Comparison of ENCODE assay signal across 29 cellular contexts in the genomic region with DNA sequence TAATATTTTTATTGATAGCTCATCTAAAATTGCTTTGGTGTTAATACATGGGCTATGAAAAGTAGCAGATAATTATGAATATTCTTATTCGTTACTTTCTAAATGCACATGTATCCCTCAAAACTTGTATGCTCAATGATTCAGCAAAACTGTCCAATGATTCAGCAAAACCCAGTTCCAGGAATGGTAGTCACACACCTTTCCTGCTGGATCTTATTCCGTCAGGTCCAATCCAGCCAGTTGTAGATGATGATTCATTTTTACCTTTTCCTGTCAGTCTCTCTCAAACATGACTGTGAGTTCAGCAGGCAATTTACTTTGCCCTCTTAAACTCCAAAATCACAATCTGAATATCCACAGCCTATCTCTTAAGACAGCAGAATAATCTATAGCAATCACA. TPM values are rescaled to one million over a fixed set of nuclear protein-coding genes. Genes with fewer than 3 reads are reported as not detected.
DNase-seq lines count a peak whose midpoint lies in the region; ATAC-seq, FAIRE-seq and TF ChIP-seq lines count a peak whose summit lies in the region.
"Had no signal": no experiment of that assay in that cellular context is flagged by ENCODE, and none has a peak within 500 bp of the region (broad histone marks: within the 10 kb centered on the region; RNA-seq: fewer than 3 reads in every experiment).

No MANE protein-coding gene starts in this region.

- TF ChIP-seq POLR2A in A549 (IDR thresholded peaks at IDR 0.05; ENCODE audit: low read length) (no peak), IMR-90 (IDR thresholded peaks at IDR 0.05; ENCODE audit: low read depth, low read length) (no peak)

- CTCF ChIA-PET in A549 (lab: Yijun Ruan, JAX), result no interaction called here
- CTCF ChIA-PET in IMR-90 (lab: Yijun Ruan, JAX), result interaction anchor here (1.6 kb wide), 1 partner anchor 23 kb away, joined by 3 read pairs; no protein-coding TSS in a partner anchor
- CTCF ChIA-PET in mammary epithelial cell (lab: Charles Lee; ENCODE audit: low non-redundant PET), result no interaction called here

- no peak overlapping the region for H3K18ac ChIP-seq in IMR-90 (ENCODE audit: low read depth, low read length)

- TF ChIP-seq EP300 in A549 (IDR thresholded peaks at IDR 0.05), result no peak

- no peak overlapping the region for H3K56ac ChIP-seq in IMR-90 (ENCODE audit: extremely low read depth, insufficient read depth, low read length)

- no peak overlapping the region for H2BK120ac ChIP-seq in IMR-90 (ENCODE audit: low read depth, low read length)

- no peaks in the 10 kb centered on the region for H3K79me2 ChIP-seq in mammary epithelial cell (ENCODE audit: insufficient read depth, low read length)

- no peak for ATAC-seq in A549
- ATAC-seq in IMR-90 (ENCODE audit: low read depth), result no peak
- peak; percentile 99 for ATAC-seq in foreskin keratinocyte

- H4K8ac ChIP-seq in IMR-90 (ENCODE audit: low read depth in 2 of 2, low read length in 2 of 2), result no peak overlapping the region

- in situ Hi-C loops in IMR-90 (cut with MboI; ENCODE audit: low sequenced_read_pairs), result no loop called here
- in situ Hi-C loops in mammary epithelial cell (cut with MboI; ENCODE audit: low sequenced_read_pairs in 2 of 2), result no loop called here

- dilution Hi-C loops in IMR-90 (cut with HindIII; ENCODE audit: low sequenced_read_pairs, unreplicated experiment) (no loop called here), mammary epithelial cell (cut with HindIII; ENCODE audit: low sequenced_read_pairs) (no loop called here)

- no peak overlapping the region for H2BK15ac ChIP-seq in IMR-90 (ENCODE audit: low read depth, low read length)

- no peak overlapping the region for H2AK9ac ChIP-seq in IMR-90 (replicated peaks; ENCODE audit: low read depth, low read length, poor library complexity)

- H4K20me1 ChIP-seq in IMR-90 (ENCODE audit: insufficient read depth, low read length) (no peaks in the 10 kb centered on the region), mammary epithelial cell (ENCODE audit: insufficient read depth, low read length) (no peaks in the 10 kb centered on the region)
- H4K20me1 ChIP-seq: BLaER1 treated with 17β-estradiol and CSF1 and Interleukin-3, amounts not matched to agents 10 nM and 100 nM had no signal

- H3K14ac ChIP-seq in IMR-90 (replicated peaks; ENCODE audit: low read depth, low read length), result no peak overlapping the region

- no peak for TF ChIP-seq RAD21 in A549 (conservative IDR thresholded peaks at IDR 0.05 in 1 of 2, IDR thresholded peaks at IDR 0.05 in 1 of 2)
- TF ChIP-seq RAD21 in IMR-90 (IDR thresholded peaks at IDR 0.05; ENCODE audit: low read length), result no peak

- H2BK20ac ChIP-seq in IMR-90 (ENCODE audit: low read depth, low read length), result no peak overlapping the region

- H3K4me1 ChIP-seq in A549 (no peaks in the 10 kb centered on the region), IMR-90 (ENCODE audit: control insufficient read depth, insufficient read depth, low read length) (no peaks in the 10 kb centered on the region), mammary epithelial cell (ENCODE audit: insufficient read depth, low read length) (no peaks in the 10 kb centered on the region), foreskin keratinocyte (no peaks in the 10 kb centered on the region)
- H3K4me1 ChIP-seq: BLaER1 treated with 17β-estradiol and CSF1 and Interleukin-3, amounts not matched to agents 10 nM and 100 nM had no signal

- H3K27me3 ChIP-seq in IMR-90 (ENCODE audit: control insufficient read depth, insufficient read depth, low read length) (no peaks in the 10 kb centered on the region), mammary epithelial cell (ENCODE audit: insufficient read depth, low read length) (no peaks in the 10 kb centered on the region), foreskin keratinocyte (no peaks in the 10 kb centered on the region)
- H3K27me3 ChIP-seq: BLaER1 treated with 17β-estradiol and CSF1 and Interleukin-3, amounts not matched to agents 10 nM and 100 nM had no signal

- H3K4me3 ChIP-seq in A549 (no peak overlapping the region), IMR-90 (ENCODE audit: insufficient read depth, low read depth, low read length) (no peak overlapping the region), mammary epithelial cell (replicated peaks in 1 of 3; ENCODE audit: insufficient read depth in 1 of 3, low read depth in 2 of 3, low read length in 3 of 3) (no peak overlapping the region)
- H3K4me3 ChIP-seq: BLaER1 treated with 17β-estradiol and CSF1 and Interleukin-3, amounts not matched to agents 10 nM and 100 nM had no signal

- no peaks in the 10 kb centered on the region for H3K79me1 ChIP-seq in IMR-90 (ENCODE audit: low read depth in 1 of 2, low read length in 2 of 2)

- H3K27ac ChIP-seq in A549 (no peak overlapping the region), IMR-90 (ENCODE audit: insufficient read depth, low read length) (no peak overlapping the region), mammary epithelial cell (ENCODE audit: insufficient read depth, low read depth, low read length) (peak overlapping the region; percentile 56), foreskin keratinocyte (peak overlapping the region; percentile 26)
- H3K27ac ChIP-seq: BLaER1 treated with 17β-estradiol and CSF1 and Interleukin-3, amounts not matched to agents 10 nM and 100 nM had no signal

- no peaks in the 10 kb centered on the region for H3K9me1 ChIP-seq in IMR-90 (ENCODE audit: insufficient read depth, low read length)

- H3K9me3 ChIP-seq in A549 (no peaks in the 10 kb centered on the region), IMR-90 (ENCODE audit: control insufficient read depth, insufficient read depth, low read length) (no peaks in the 10 kb centered on the region), mammary epithelial cell (replicated peaks; ENCODE audit: insufficient read depth, low read length) (no peaks in the 10 kb centered on the region)
- H3K9me3 ChIP-seq: BLaER1 treated with 17β-estradiol and CSF1 and Interleukin-3, amounts not matched to agents 10 nM and 100 nM had no signal

- DNase-seq in A549 (ENCODE audit: low read depth in 1 of 2, low spot score in 1 of 2) (peak in 1 of 2 experiments; percentile 21), IMR-90 (no peak), mammary epithelial cell (peak; percentile 81), foreskin keratinocyte (peak; percentile 63 to 85), NCI-H146 treated with DMSO at 0.1 percent for 48 hours (lab: John Stamatoyannopoulos, UW; ENCODE audit: unreplicated experiment) (no peak), GM20000 (ENCODE audit: low spot score) (no peak), activated gamma-delta T cell treated with Interleukin-2 at 50 U/mL for 16 hours (no peak), NCI-H82 treated with DMSO at 0.1 percent for 48 hours (lab: John Stamatoyannopoulos, UW; ENCODE audit: unreplicated experiment) (no peak)
- DNase-seq: AML-193; CD4-positive, alpha-beta T cell; COR-L47; DMS53; H9; NCI-H1092 treated with DMSO at 0.1 percent for 48 hours; NCI-H1436; NCI-H187 treated with DMSO at 0.1 percent for 48 hours; NCI-H2107; NCI-H446 treated with DMSO at 0.1 percent for 48 hours; NCI-H526; NCI-H82; RPMI8226; SHP77 treated with DMSO at 0.1 percent for 48 hours had no signal

- no peak for FAIRE-seq in A549 (lab: Jason Lieb, UNC)
- FAIRE-seq: GM18507 had no signal

- no peak overlapping the region for H4K91ac ChIP-seq in IMR-90 (ENCODE audit: insufficient read depth, low read depth, low read length)

- H3K23ac ChIP-seq in IMR-90 (ENCODE audit: low read depth, low read length), result no peak overlapping the region

- WGBS in A549 (ENCODE audit: missing lambda C conversion rate), result 64% methylated on average over 2 of the region's 2 CpGs
- 100% methylated on average over 1 of the region's 2 CpGs; no CpG with 5 or more reads in 1 of the 2 experiments for WGBS in IMR-90 (ENCODE audit: extremely low coverage in 2 of 2, insufficient read length in 1 of 2), 2 experiments
- WGBS in mammary epithelial cell (ENCODE audit: low coverage, missing lambda C conversion rate), result 38% methylated on average over 2 of the region's 2 CpGs

- BruUV-seq in IMR-90 (replicated peaks; lab: Mats Ljungman, UMichigan) (no TSS peak), mammary epithelial cell (replicated peaks; lab: Mats Ljungman, UMichigan) (no TSS peak)

- POLR2A ChIA-PET in A549 (lab: Yijun Ruan, JAX) (no interaction called here), IMR-90 (lab: Charles Lee; ENCODE audit: unreplicated experiment) (no interaction called here)

- TF ChIP-seq CTCF in A549 (IDR thresholded peaks at IDR 0.05), result no peak
- no peak for TF ChIP-seq CTCF in IMR-90 (conservative IDR thresholded peaks at IDR 0.05; ENCODE audit: low read depth, low read length)
- TF ChIP-seq CTCF in mammary epithelial cell (conservative IDR thresholded peaks at IDR 0.05 in 1 of 2, IDR thresholded peaks at IDR 0.05 in 1 of 2; ENCODE audit: extremely low read depth in 1 of 2, insufficient read depth in 1 of 2, low read depth in 1 of 2, low read length in 2 of 2), result no peak
- no peak for TF ChIP-seq CTCF in foreskin keratinocyte (conservative IDR thresholded peaks at IDR 0.05)
- no peak for TF ChIP-seq CTCF in GM20000 (IDR thresholded peaks at IDR 0.05; ENCODE audit: extremely low read depth, missing control alignments)

- H4K5ac ChIP-seq in IMR-90 (ENCODE audit: low read depth, low read length), result no peak overlapping the region

- no peak overlapping the region for H3K4ac ChIP-seq in IMR-90 (ENCODE audit: low read depth, low read length)

- H3K9ac ChIP-seq in IMR-90 (ENCODE audit: low read depth, low read length), result no peak overlapping the region
- H3K9ac ChIP-seq in mammary epithelial cell (ENCODE audit: insufficient read depth, low read length), result no peak overlapping the region
- H3K9ac ChIP-seq: BLaER1 treated with 17β-estradiol and CSF1 and Interleukin-3, amounts not matched to agents 10 nM and 100 nM had no signal

- no peak overlapping the region for H2AK5ac ChIP-seq in IMR-90 (ENCODE audit: low read depth, low read length)

- H2AFZ ChIP-seq in IMR-90 (replicated peaks; ENCODE audit: low read length, poor library complexity), result no peak overlapping the region
- H2AFZ ChIP-seq in mammary epithelial cell (ENCODE audit: low read depth, low read length), result peak overlapping the region; percentile 63

- H2BK5ac ChIP-seq in IMR-90 (ENCODE audit: low read depth, low read length, poor library complexity, severe bottlenecking), result no peak overlapping the region

- no peaks in the 10 kb centered on the region for H3K36me3 ChIP-seq in IMR-90 (ENCODE audit: control insufficient read depth, insufficient read depth, low read length)
- H3K36me3 ChIP-seq in mammary epithelial cell (ENCODE audit: insufficient read depth, low read length), result no peaks in the 10 kb centered on the region
- H3K36me3 ChIP-seq: BLaER1 treated with 17β-estradiol and CSF1 and Interleukin-3, amounts not matched to agents 10 nM and 100 nM had no signal

- intact Hi-C loops in IMR-90 (cut with micrococcal nuclease), result no loop called here
- intact Hi-C loops in mammary epithelial cell (cut with micrococcal nuclease), result no loop called here

- H3K4me2 ChIP-seq in A549 (no peak overlapping the region), IMR-90 (ENCODE audit: low read depth, low read length) (no peak overlapping the region), mammary epithelial cell (ENCODE audit: insufficient read depth, low read depth, low read length) (no peak overlapping the region)
- H3K4me2 ChIP-seq: BLaER1 treated with 17β-estradiol and CSF1 and Interleukin-3, amounts not matched to agents 10 nM and 100 nM had no signal

RNA-seq across cellular contexts. Expression of a gene that starts 12.9 kb away (rescaled TPM):
- not detected in 2 replicates for polyA plus RNA-seq in A549 (2011; rRNA removed)
- polyA plus RNA-seq in A549 (2012; cell fraction: cytosol; rRNA removed), result not detected in 2 replicates
- polyA plus RNA-seq in A549 (2012; cell fraction: nucleus; rRNA removed), result not detected in 2 replicates
- not detected in 3 replicates for polyA plus RNA-seq in A549 (2017; fragmentation: RNase III; extraction: RNeasy Plus Mini Kit Qiagen cat#74134 plus additional on column Dnase treatment)
- polyA minus RNA-seq in A549 (2011; rRNA and poly(A)+ RNA removed), result not detected in 2 replicates
- not detected in 2 replicates for total RNA-seq in IMR-90 (2012; rRNA removed)
- not detected in 2 replicates for polyA plus RNA-seq in IMR-90 (2012; rRNA removed)
- not detected in 2 replicates for polyA plus RNA-seq in IMR-90 (2012; cell fraction: cytosol; rRNA removed)
- polyA plus RNA-seq in IMR-90 (2012; cell fraction: nucleus; rRNA removed; ENCODE audit: low replicate concordance), result not detected in 2 replicates
- not detected for total RNA-seq in mammary epithelial cell
- not detected for polyA plus RNA-seq in mammary epithelial cell
- polyA minus RNA-seq in mammary epithelial cell, result not detected
- total RNA-seq in foreskin keratinocyte, result not detected in 2 replicates
- polyA plus RNA-seq in foreskin keratinocyte, result not detected in 2 replicates
- total RNA-seq: A172; CD4-positive, alpha-beta T cell; Daoy; G401; H9 had no signal
- polyA plus RNA-seq: AG04450, IgD-negative memory B cell had no signal

Comparison
In these comparisons a context has a peak if more than half of its experiments do, and no peak if none do; other contexts are left out.
1. DNase-seq: peak in mammary epithelial cell (single experiment) and foreskin keratinocyte (2 of 2); none in IMR-90 (single experiment), NCI-H146 treated with DMSO at 0.1 percent for 48 hours (single experiment), GM20000 (single experiment), activated gamma-delta T cell treated with Interleukin-2 at 50 U/mL for 16 hours (single experiment) and NCI-H82 treated with DMSO at 0.1 percent for 48 hours (single experiment).
2. H3K27ac ChIP-seq: peak in mammary epithelial cell (single experiment) and foreskin keratinocyte (single experiment); none in A549 (0 of 2) and IMR-90 (single experiment).